In genomic region chr16:13062219-13062618, GRCh38 we compare ENCODE assay signal across 2 cellular contexts.
TF ChIP-seq lines count a peak whose summit lies in the region.

No MANE protein-coding gene starts in this region.

TF ChIP-seq in A549, 52 proteins besides CTCF, POLR2A, EP300 and RAD21:
- peak; percentile 34 for TF ChIP-seq ZFP36 (IDR thresholded peaks at IDR 0.05; ENCODE audit: borderline replicate concordance, partially characterized antibody)
- no peak for TF ChIP-seq SMC3 (IDR thresholded peaks at IDR 0.05)

TF ChIP-seq in H1, 55 proteins besides CTCF, POLR2A, EP300 and RAD21 (continued from another document):
- no peak for TF ChIP-seq PHF8 (conservative IDR thresholded peaks at IDR 0.05; ENCODE audit: low read depth, low read length)
- TF ChIP-seq KDM5A (IDR thresholded peaks at IDR 0.05; ENCODE audit: low read length) = no peak
- 0 out of 4 replicates have a peak, but pooled peaks of 1 of the 2 experiments have one; percentile 47 for TF ChIP-seq HDAC2 (IDR thresholded peaks at IDR 0.05; ENCODE audit: borderline replicate concordance in 1 of 2, low read depth in 2 of 2, low read length in 2 of 2)
- TF ChIP-seq E2F6 (IDR thresholded peaks at IDR 0.05) = no peak
- TF ChIP-seq EZH2 (IDR thresholded peaks at IDR 0.05; ENCODE audit: low read depth, low read length, severe bottlenecking) = no peak
- no peak for TF ChIP-seq POLR2AphosphoS5 (IDR thresholded peaks at IDR 0.05; ENCODE audit: low read depth, low read length)
- TF ChIP-seq SIN3A (conservative IDR thresholded peaks at IDR 0.05 in 1 of 2, IDR thresholded peaks at IDR 0.05 in 1 of 2; ENCODE audit: low read depth in 1 of 2, low read length in 2 of 2) = no peak
- peak; percentile 94; the same call in 1 of the 2 replicates for TF ChIP-seq KDM1A (IDR thresholded peaks at IDR 0.05; ENCODE audit: borderline replicate concordance, low read length)
